ENCODE assay signal across 15 cellular contexts in the genomic region with DNA sequence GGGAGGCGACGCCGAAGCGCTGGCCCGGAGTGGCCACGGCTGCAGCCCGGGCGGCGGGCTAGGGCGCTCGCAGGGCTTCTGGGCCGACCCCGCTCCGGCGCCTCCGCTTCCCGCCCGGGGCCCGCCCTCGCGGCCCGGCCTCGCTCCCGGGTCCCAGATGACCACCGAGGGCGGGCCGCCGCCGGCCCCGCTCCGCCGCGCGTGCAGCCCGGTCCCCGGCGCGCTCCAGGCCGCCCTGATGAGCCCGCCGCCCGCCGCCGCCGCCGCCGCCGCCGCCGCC. TPM values are rescaled to one million over a fixed set of nuclear protein-coding genes. Genes with fewer than 3 reads are reported as not detected.
DNase-seq lines count a peak whose midpoint lies in the region; ATAC-seq and TF ChIP-seq lines count a peak whose summit lies in the region.
"Had no signal": no experiment of that assay in that cellular context is flagged by ENCODE, and none has a peak within 500 bp of the region (broad histone marks: within the 10 kb centered on the region; RNA-seq: fewer than 3 reads in every experiment).

No MANE protein-coding gene starts in this region.

- peaks cover 93% of the 10 kb centered on the region for H3K27me3 Mint-ChIP-seq in endodermal cell (ENCODE audit: insufficient read depth)

- no peak overlapping the region for H3K9ac ChIP-seq in endodermal cell (ENCODE audit: extremely low read depth, low read length, poor library complexity, severe bottlenecking)

- 0 to 1% methylated on average over 16 to 50 of the region's 50 CpGs for WGBS in heart right ventricle, 2 donors
- WGBS in upper lobe of left lung, 2 donors = 3% methylated on average over 5 of the region's 50 CpGs; no CpG with 5 or more reads in 1 of the 2 donors
- WGBS in endodermal cell (ENCODE audit: insufficient coverage in 1 of 2, insufficient read length in 1 of 2), 2 experiments = 0% methylated on average over 7 to 50 of the region's 50 CpGs

- H3K4me1 Mint-ChIP-seq in endodermal cell = peaks cover 20% of the 10 kb centered on the region

- TF ChIP-seq CTCF in heart right ventricle (IDR thresholded peaks at IDR 0.05) (no peak), coronary artery (IDR thresholded peaks at IDR 0.05) (no peak), omental fat pad (IDR thresholded peaks at IDR 0.05) (no peak), upper lobe of left lung (IDR thresholded peaks at IDR 0.05) (no peak), endodermal cell (conservative IDR thresholded peaks at IDR 0.05) (no peak)

- no peak for TF ChIP-seq POLR2A in upper lobe of left lung (IDR thresholded peaks at IDR 0.05)

- no peak for DNase-seq in heart right ventricle
- DNase-seq in left ventricle myocardium superior = no peak
- no peak for DNase-seq in coronary artery (ENCODE audit: low spot score)
- DNase-seq in omental fat pad (ENCODE audit: low spot score) = no peak
- DNase-seq in upper lobe of left lung = peak in 1 of 2 donors; percentile 87
- DNase-seq in endodermal cell = no peak
- no peak for DNase-seq in posterior cingulate gyrus
- DNase-seq: activated CD8-positive, alpha-beta T cell treated with anti-CD3 and anti-CD28 coated beads, Interleukin-2, amount 10 ng/mL, durations not matched to agents 7 days and 5 days; GOT3; NCI-H1048; NCI-H345; T1000 had no signal

- H3K36me3 ChIP-seq in heart right ventricle (no peaks in the 10 kb centered on the region), upper lobe of left lung (no peaks in the 10 kb centered on the region), endodermal cell (ENCODE audit: control insufficient read depth, insufficient read depth, low read length) (no peaks in the 10 kb centered on the region)
- H3K36me3 ChIP-seq: neutrophil had no signal

- H3K4me1 ChIP-seq in heart right ventricle (peaks cover 9 to 37% (median 18%) of the 10 kb centered on the region in 9 donors), upper lobe of left lung (peaks cover 16 to 48% (median 31%) of the 10 kb centered on the region in 4 donors), endodermal cell (ENCODE audit: control insufficient read depth, insufficient read depth, low read length) (peaks cover 9% of the 10 kb centered on the region)

- H3K27ac Mint-ChIP-seq in endodermal cell = no peak overlapping the region
- H3K27ac Mint-ChIP-seq: activated CD8-positive, alpha-beta T cell treated with anti-CD3 and anti-CD28 coated beads, Interleukin-2, amount 10 ng/mL, durations not matched to agents 7 days and 5 days; activated naive CD4-positive, alpha-beta T cell treated with anti-CD3 and anti-CD28 coated beads, Interleukin-2, amount 50 U/mL, for 24 hours had no signal

- no peaks in the 10 kb centered on the region for H3K36me3 Mint-ChIP-seq in endodermal cell (ENCODE audit: low read depth)
- H3K36me3 Mint-ChIP-seq: activated naive CD4-positive, alpha-beta T cell treated with anti-CD3 and anti-CD28 coated beads, Interleukin-2, amount 50 U/mL, for 24 hours had no signal

- H3K4me3 ChIP-seq in heart right ventricle (peak overlapping the region in 8 of 10 donors; percentile 33 to 56 (median 41)), coronary artery (peak overlapping the region; percentile 74), upper lobe of left lung (peak overlapping the region; percentile 18 to 54 (median 42)), endodermal cell (ENCODE audit: low read length) (no peak overlapping the region)

- intact Hi-C loops in heart right ventricle (cut with DNase I) = loop anchor here in 5 of 10 donors (10.0 kb wide), 4 partner anchors 275 to 795 kb away; no protein-coding TSS in a partner anchor
- intact Hi-C loops in left ventricle myocardium superior (cut with micrococcal nuclease) = no loop called here
- intact Hi-C loops in posterior cingulate gyrus (cut with DNase I) = loop anchor here (10.0 kb wide), 1 partner anchor 665 kb away; no protein-coding TSS in a partner anchor

- H3K9me3 ChIP-seq in heart right ventricle (no peaks in the 10 kb centered on the region), upper lobe of left lung (no peaks in the 10 kb centered on the region), endodermal cell (ENCODE audit: control insufficient read depth, low read length) (no peaks in the 10 kb centered on the region)
- H3K9me3 ChIP-seq: neutrophil had no signal

- H3K27me3 ChIP-seq in heart right ventricle (peaks cover 36 to 96% (median 94%) of the 10 kb centered on the region in 7 donors), upper lobe of left lung (peaks cover 0 to 78% (median 34%) of the 10 kb centered on the region in 4 donors), endodermal cell (ENCODE audit: control insufficient read depth, insufficient read depth, low read length, poor library complexity, severe bottlenecking) (peaks cover 94% of the 10 kb centered on the region)

- no peaks in the 10 kb centered on the region for H3K9me3 Mint-ChIP-seq in endodermal cell
- H3K9me3 Mint-ChIP-seq: activated naive CD4-positive, alpha-beta T cell treated with anti-CD3 and anti-CD28 coated beads, Interleukin-2, amount 50 U/mL, for 24 hours had no signal

- H3K27ac ChIP-seq in heart right ventricle (no peak overlapping the region), coronary artery (no peak overlapping the region), upper lobe of left lung (peak overlapping the region; percentile 67 to 88 (median 80)), endodermal cell (ENCODE audit: low read depth, low read length) (no peak overlapping the region)
- H3K27ac ChIP-seq: neutrophil had no signal

- ATAC-seq in heart right ventricle = no peak
- no peak for ATAC-seq in left ventricle myocardium superior
- ATAC-seq in omental fat pad (ENCODE audit: low FRiP score) = peak; percentile 9
- peak in 1 of 2 donors; percentile 1 for ATAC-seq in upper lobe of left lung (ENCODE audit: low FRiP score in 2 of 2)
- ATAC-seq in GM19455 (IDR thresholded peaks at IDR 0.05; ENCODE audit: unreplicated experiment) = no peak

- H3K4me3 Mint-ChIP-seq in endodermal cell = no peak overlapping the region

- TF ChIP-seq EP300 in upper lobe of left lung (IDR thresholded peaks at IDR 0.05) = no peak

RNA-seq across cellular contexts. Expression of gene FOXF2, which starts 0.4 kb away (rescaled TPM):
- total RNA-seq in heart right ventricle (under 1 TPM in 7 of 10 donors, not detected in 3; 0.10 to 0.18 (median 0.14) TPM), left ventricle myocardium superior (not detected), omental fat pad (1 to 10 TPM in 2 of 4 donors, under 1 TPM in 2; 0.65 to 1.1 (median 0.95) TPM), upper lobe of left lung (10 to 100 TPM in 2 of 6 donors, 1 to 10 TPM in 4; 5.5 to 17.7 (median 8.8) TPM), endodermal cell (under 1 TPM in 1 of 2 donors, not detected in 1; 0.11 TPM)
- under 1 TPM; 0.15 to 0.16 TPM for polyA plus RNA-seq in heart right ventricle
- polyA plus RNA-seq in endodermal cell (2013, experiment 1 of 2) = 0.43 TPM
- 0.46 TPM for polyA plus RNA-seq in endodermal cell (2013, experiment 2 of 2)
- total RNA-seq: activated CD8-positive, alpha-beta T cell treated with anti-CD3 and anti-CD28 coated beads, Interleukin-2, amount 10 ng/mL, durations not matched to agents 7 days and 5 days had no signal

Comparison
In these comparisons a context has a peak if more than half of its experiments do, and no peak if none do; other contexts are left out.
1. H3K27ac ChIP-seq: peak in upper lobe of left lung (4 of 4); none in heart right ventricle (0 of 10), coronary artery (0 of 2) and endodermal cell (single experiment).